In genomic region chr16:81645303-81645702, GRCh38 we compare ENCODE assay signal across 8 cellular contexts.
DNase-seq lines count a peak whose midpoint lies in the region; ATAC-seq and TF ChIP-seq lines count a peak whose summit lies in the region.

No MANE protein-coding gene starts in this region.

- H3K27ac Mint-ChIP-seq in endodermal cell: no peak overlapping the region
- peak overlapping the region; percentile 19 to 74 (median 73) for H3K27ac Mint-ChIP-seq in nephron

- H3K4me3 Mint-ChIP-seq in endodermal cell (no peak overlapping the region), nephron (peak overlapping the region in 2 of 3 experiments; percentile 17 to 20)

- H3K9me3 Mint-ChIP-seq in endodermal cell: no peaks in the 10 kb centered on the region
- no peaks in the 10 kb centered on the region for H3K9me3 Mint-ChIP-seq in nephron

- peaks cover 17% of the 10 kb centered on the region for H3K4me1 Mint-ChIP-seq in endodermal cell
- H3K4me1 Mint-ChIP-seq in nephron: peaks cover 47% of the 10 kb centered on the region

- TF ChIP-seq CTCF in endodermal cell (conservative IDR thresholded peaks at IDR 0.05) (no peak), nephron (IDR thresholded peaks at IDR 0.05; ENCODE audit: unreplicated experiment in 3 of 3) (no peak)

- H3K36me3 Mint-ChIP-seq in endodermal cell (ENCODE audit: low read depth) (peaks cover 9% of the 10 kb centered on the region), nephron (ENCODE audit: low read depth) (no peaks in the 10 kb centered on the region)

- 79 to 91% methylated on average over 14 to 19 of the region's 19 CpGs for WGBS in endodermal cell (ENCODE audit: insufficient coverage in 1 of 2, insufficient read length in 1 of 2), 2 experiments

- H3K27me3 Mint-ChIP-seq in endodermal cell (ENCODE audit: insufficient read depth) (no peaks in the 10 kb centered on the region), nephron (ENCODE audit: low read depth) (peaks cover 5% of the 10 kb centered on the region)

- H3K27me3 ChIP-seq in endodermal cell (ENCODE audit: control insufficient read depth, insufficient read depth, low read length, poor library complexity, severe bottlenecking): no peaks in the 10 kb centered on the region

- DNase-seq in DMS 273 (lab: John Stamatoyannopoulos, UW; ENCODE audit: unreplicated experiment) (peak; percentile 96), NCI-H2196 (lab: John Stamatoyannopoulos, UW; ENCODE audit: unreplicated experiment) (peak; percentile 40), endodermal cell (peak; percentile 79)
- no peak for DNase-seq in activated CD4-positive, alpha-beta T cell treated with anti-CD3 and anti-CD28 coated beads, Interleukin-2, amount 50 U/mL, for 48 hours
- no peak for DNase-seq in activated CD4-positive, CD25-positive, alpha-beta regulatory T cell treated with anti-CD3 and anti-CD28 coated beads, Interleukin-2, amount 50 U/mL, for 72 hours

- no peak overlapping the region for H3K9ac ChIP-seq in endodermal cell (ENCODE audit: extremely low read depth, low read length, poor library complexity, severe bottlenecking)

- peaks cover 5% of the 10 kb centered on the region for H3K36me3 ChIP-seq in endodermal cell (ENCODE audit: control insufficient read depth, insufficient read depth, low read length)

- H3K4me1 ChIP-seq in endodermal cell (ENCODE audit: control insufficient read depth, insufficient read depth, low read length): peaks cover 9% of the 10 kb centered on the region

- peak overlapping the region; percentile 84 for H3K27ac ChIP-seq in endodermal cell (ENCODE audit: low read depth, low read length)

- ATAC-seq in HG03280 (IDR thresholded peaks at IDR 0.05; ENCODE audit: unreplicated experiment) (no peak), GM19035 (IDR thresholded peaks at IDR 0.05; ENCODE audit: unreplicated experiment) (no peak)

- H3K9me3 ChIP-seq in endodermal cell (ENCODE audit: control insufficient read depth, low read length): no peaks in the 10 kb centered on the region

- H3K4me3 ChIP-seq in endodermal cell (ENCODE audit: low read length): no peak overlapping the region

Comparison
In these comparisons a context has a peak if more than half of its experiments do, and no peak if none do; other contexts are left out.
1. DNase-seq: peak in DMS 273 (single experiment), NCI-H2196 (single experiment) and endodermal cell (single experiment); none in activated CD4-positive, alpha-beta T cell treated with anti-CD3 and anti-CD28 coated beads, Interleukin-2, amount 50 U/mL, for 48 hours (0 of 2) and activated CD4-positive, CD25-positive, alpha-beta regulatory T cell treated with anti-CD3 and anti-CD28 coated beads, Interleukin-2, amount 50 U/mL, for 72 hours (single experiment).